In genomic region chr6:129189266-129189665, GRCh38 we compare ENCODE assay signal across 2 cellular contexts.
TF ChIP-seq lines count a peak whose summit lies in the region.

No MANE protein-coding gene starts in this region.

TF ChIP-seq in SK-N-SH treated with all-trans-retinoic acid at 6 μM for 48 hours, 23 proteins besides CTCF, POLR2A, EP300 and RAD21 (continued from another document):
- no peak for TF ChIP-seq TSHZ2 (CRISPR knock-in tag; IDR thresholded peaks at IDR 0.05)
- no peak for TF ChIP-seq ZFP3 (CRISPR knock-in tag; IDR thresholded peaks at IDR 0.05)
- no peak for TF ChIP-seq ZC3H10 (CRISPR knock-in tag; IDR thresholded peaks at IDR 0.05)
- TF ChIP-seq CSRNP3 (CRISPR knock-in tag; IDR thresholded peaks at IDR 0.05), result no peak
- TF ChIP-seq TOX (CRISPR knock-in tag; IDR thresholded peaks at IDR 0.05; ENCODE audit: borderline replicate concordance), result no peak
- TF ChIP-seq, protein P1, sequence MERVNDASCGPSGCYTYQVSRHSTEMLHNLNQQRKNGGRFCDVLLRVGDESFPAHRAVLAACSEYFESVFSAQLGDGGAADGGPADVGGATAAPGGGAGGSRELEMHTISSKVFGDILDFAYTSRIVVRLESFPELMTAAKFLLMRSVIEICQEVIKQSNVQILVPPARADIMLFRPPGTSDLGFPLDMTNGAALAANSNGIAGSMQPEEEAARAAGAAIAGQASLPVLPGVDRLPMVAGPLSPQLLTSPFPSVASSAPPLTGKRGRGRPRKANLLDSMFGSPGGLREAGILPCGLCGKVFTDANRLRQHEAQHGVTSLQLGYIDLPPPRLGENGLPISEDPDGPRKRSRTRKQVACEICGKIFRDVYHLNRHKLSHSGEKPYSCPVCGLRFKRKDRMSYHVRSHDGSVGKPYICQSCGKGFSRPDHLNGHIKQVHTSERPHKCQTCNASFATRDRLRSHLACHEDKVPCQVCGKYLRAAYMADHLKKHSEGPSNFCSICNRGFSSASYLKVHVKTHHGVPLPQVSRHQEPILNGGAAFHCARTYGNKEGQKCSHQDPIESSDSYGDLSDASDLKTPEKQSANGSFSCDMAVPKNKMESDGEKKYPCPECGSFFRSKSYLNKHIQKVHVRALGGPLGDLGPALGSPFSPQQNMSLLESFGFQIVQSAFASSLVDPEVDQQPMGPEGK (CRISPR knock-in tag; IDR thresholded peaks at IDR 0.05; ENCODE audit: borderline replicate concordance), result no peak
- no peak for TF ChIP-seq ARNTL (CRISPR knock-in tag; IDR thresholded peaks at IDR 0.05; ENCODE audit: borderline replicate concordance, low read depth)
- no peak for TF ChIP-seq ZFP30 (CRISPR knock-in tag; IDR thresholded peaks at IDR 0.05)
- no peak for TF ChIP-seq RARB (CRISPR knock-in tag; IDR thresholded peaks at IDR 0.05)
- no peak for TF ChIP-seq ISL1 (CRISPR knock-in tag; IDR thresholded peaks at IDR 0.05)

TF ChIP-seq in SK-N-SH, 30 proteins besides CTCF, POLR2A, EP300 and RAD21 (continued from another document):
- TF ChIP-seq, protein P2, sequence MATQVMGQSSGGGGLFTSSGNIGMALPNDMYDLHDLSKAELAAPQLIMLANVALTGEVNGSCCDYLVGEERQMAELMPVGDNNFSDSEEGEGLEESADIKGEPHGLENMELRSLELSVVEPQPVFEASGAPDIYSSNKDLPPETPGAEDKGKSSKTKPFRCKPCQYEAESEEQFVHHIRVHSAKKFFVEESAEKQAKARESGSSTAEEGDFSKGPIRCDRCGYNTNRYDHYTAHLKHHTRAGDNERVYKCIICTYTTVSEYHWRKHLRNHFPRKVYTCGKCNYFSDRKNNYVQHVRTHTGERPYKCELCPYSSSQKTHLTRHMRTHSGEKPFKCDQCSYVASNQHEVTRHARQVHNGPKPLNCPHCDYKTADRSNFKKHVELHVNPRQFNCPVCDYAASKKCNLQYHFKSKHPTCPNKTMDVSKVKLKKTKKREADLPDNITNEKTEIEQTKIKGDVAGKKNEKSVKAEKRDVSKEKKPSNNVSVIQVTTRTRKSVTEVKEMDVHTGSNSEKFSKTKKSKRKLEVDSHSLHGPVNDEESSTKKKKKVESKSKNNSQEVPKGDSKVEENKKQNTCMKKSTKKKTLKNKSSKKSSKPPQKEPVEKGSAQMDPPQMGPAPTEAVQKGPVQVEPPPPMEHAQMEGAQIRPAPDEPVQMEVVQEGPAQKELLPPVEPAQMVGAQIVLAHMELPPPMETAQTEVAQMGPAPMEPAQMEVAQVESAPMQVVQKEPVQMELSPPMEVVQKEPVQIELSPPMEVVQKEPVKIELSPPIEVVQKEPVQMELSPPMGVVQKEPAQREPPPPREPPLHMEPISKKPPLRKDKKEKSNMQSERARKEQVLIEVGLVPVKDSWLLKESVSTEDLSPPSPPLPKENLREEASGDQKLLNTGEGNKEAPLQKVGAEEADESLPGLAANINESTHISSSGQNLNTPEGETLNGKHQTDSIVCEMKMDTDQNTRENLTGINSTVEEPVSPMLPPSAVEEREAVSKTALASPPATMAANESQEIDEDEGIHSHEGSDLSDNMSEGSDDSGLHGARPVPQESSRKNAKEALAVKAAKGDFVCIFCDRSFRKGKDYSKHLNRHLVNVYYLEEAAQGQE (IDR thresholded peaks at IDR 0.05; ENCODE audit: low read depth, low read length), result no peak
